22 cellular contexts compared by ENCODE assay signal in the genomic region with DNA sequence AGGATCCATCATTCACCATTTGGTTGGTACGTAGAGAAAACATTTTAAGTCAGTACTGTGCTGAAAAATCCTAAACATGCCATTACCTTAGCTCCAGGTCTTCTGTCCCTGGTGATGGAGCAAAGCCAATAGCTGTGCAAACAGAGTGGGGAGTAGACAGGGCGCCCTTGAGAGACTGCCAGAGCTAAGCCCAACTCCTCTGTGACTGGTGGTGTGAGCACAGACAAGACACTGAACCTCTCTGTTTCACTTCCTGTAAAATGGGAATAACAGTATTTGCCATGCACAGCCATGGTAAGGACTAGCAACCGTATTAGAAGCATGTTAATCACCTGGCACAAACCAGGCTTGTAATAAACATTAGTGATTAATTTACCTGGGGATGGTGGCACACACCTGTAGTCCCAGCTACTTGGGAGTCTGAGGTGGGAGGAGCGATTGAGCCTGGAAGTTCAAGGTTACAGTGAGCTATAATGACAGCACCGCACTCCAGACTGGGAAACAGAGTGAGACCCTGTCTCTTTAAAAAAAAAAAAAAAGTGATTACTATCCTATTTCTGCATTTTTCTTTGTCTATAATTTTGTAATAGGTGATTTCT. TPM values are rescaled to one million over a fixed set of nuclear protein-coding genes. Genes with fewer than 3 reads are reported as not detected.
DNase-seq lines count a peak whose midpoint lies in the region; ATAC-seq and TF ChIP-seq lines count a peak whose summit lies in the region.
"Had no signal": no experiment of that assay in that cellular context is flagged by ENCODE, and none has a peak within 500 bp of the region (broad histone marks: within the 10 kb centered on the region; RNA-seq: fewer than 3 reads in every experiment).

No MANE protein-coding gene starts in this region.

- H3K27me3 ChIP-seq in cardiac muscle cell (no peaks in the 10 kb centered on the region), PC-9 (ENCODE audit: insufficient read depth, low read depth) (no peaks in the 10 kb centered on the region), liver (ENCODE audit: control insufficient read depth in 4 of 4, insufficient read depth in 4 of 4, low read length in 3 of 4) (no peaks in the 10 kb centered on the region), foreskin keratinocyte (peaks cover 13% of the 10 kb centered on the region)

- no peak for ATAC-seq in foreskin keratinocyte

- no peak for DNase-seq in cardiac muscle cell (ENCODE audit: low read depth in 1 of 2, low spot score in 1 of 2)
- no peak for DNase-seq in cardiac septum (ENCODE audit: low spot score)
- DNase-seq in PC-9, result no peak
- DNase-seq in foreskin keratinocyte, result no peak
- DNase-seq in activated T-helper 2 cell treated with anti-CD3 and anti-CD28 coated beads, Interferon-gamma antibody, Interleukin-2, Interleukin-4, amounts not matched to agents 10 μg/mL and 5 μg/mL and 100 μg/mL, durations not matched to agents 14 hours and 24 hours and 36 hours (ENCODE audit: low spot score), result no peak
- no peak for DNase-seq in NK-92 (lab: John Stamatoyannopoulos, UW; ENCODE audit: unreplicated experiment)
- no peak for DNase-seq in medulla oblongata (ENCODE audit: extremely low spot score)
- DNase-seq: activated CD4-positive, alpha-beta T cell treated with anti-CD3 and anti-CD28 coated beads, Interleukin-2, amount 50 U/mL, for 4 hours; amniotic stem cell; CD4-positive, CD25-positive, alpha-beta regulatory T cell; dorsolateral prefrontal cortex; H7; Karpas-422; NCI-H526; SHP77 treated with DMSO at 0.1 percent for 48 hours; WERI-Rb-1 had no signal

- CTCF ChIA-PET in PC-9 (lab: Charles Lee), result no interaction called here

- no peaks in the 10 kb centered on the region for H3K9me2 ChIP-seq in PC-9 (ENCODE audit: insufficient read depth)

- no peaks in the 10 kb centered on the region for H3K9me3 Mint-ChIP-seq in activated T-helper 2 cell treated with anti-CD3 and anti-CD28 coated beads, Interferon-gamma antibody, Interleukin-2, Interleukin-4, amounts not matched to agents 10 μg/mL and 5 μg/mL and 100 μg/mL, durations not matched to agents 14 hours and 24 hours and 36 hours

- WGBS in liver, result 32% methylated on average over 5 of the region's 5 CpGs

- BruUV-seq in PC-9 (replicated peaks; lab: Mats Ljungman, UMichigan), result no TSS peak

- intact Hi-C loops in cardiac septum (cut with DNase I) (no loop called here), PC-9 (cut with micrococcal nuclease; ENCODE audit: unreplicated experiment) (loop anchor here (1.0 kb wide), 1 partner anchor 176 kb away; no protein-coding TSS in a partner anchor)
- intact Hi-C loops in activated T-helper 2 cell treated with anti-CD3 and anti-CD28 coated beads, Interferon-gamma antibody, Interleukin-2, Interleukin-4, amounts not matched to agents 10 μg/mL and 5 μg/mL and 100 μg/mL, durations not matched to agents 14 hours and 24 hours and 36 hours (cut with micrococcal nuclease), result no loop called here

- H2AFZ ChIP-seq in PC-9, result no peak overlapping the region

- H3K9ac ChIP-seq in liver (ENCODE audit: low read depth in 1 of 2, low read length in 2 of 2), result peak overlapping the region in 1 of 2 donors; percentile 26

- H3K27me3 Mint-ChIP-seq in activated T-helper 2 cell treated with anti-CD3 and anti-CD28 coated beads, Interferon-gamma antibody, Interleukin-2, Interleukin-4, amounts not matched to agents 10 μg/mL and 5 μg/mL and 100 μg/mL, durations not matched to agents 14 hours and 24 hours and 36 hours (ENCODE audit: low read depth), result peaks cover 29% of the 10 kb centered on the region

- H3K4me2 ChIP-seq in PC-9, result peak overlapping the region; percentile 58

- TF ChIP-seq CTCF in cardiac muscle cell (IDR thresholded peaks at IDR 0.05; ENCODE audit: low read depth, low read length) (no peak), PC-9 (conservative IDR thresholded peaks at IDR 0.05) (no peak), liver (IDR thresholded peaks at IDR 0.05; ENCODE audit: low read depth, low read length, missing input control) (no peak), foreskin keratinocyte (conservative IDR thresholded peaks at IDR 0.05) (no peak)

- peaks cover 5% of the 10 kb centered on the region; the same call in 1 of the 2 replicates for H3F3A ChIP-seq in PC-9 (ENCODE audit: insufficient read depth, low read depth)

- H3K4me3 ChIP-seq in cardiac muscle cell (no peak overlapping the region), PC-9 (no peak overlapping the region), liver (ENCODE audit: low read depth in 1 of 3, low read length in 3 of 3) (no peak overlapping the region)
- H3K4me3 ChIP-seq: lung had no signal

- no peaks in the 10 kb centered on the region for H4K20me1 ChIP-seq in PC-9 (ENCODE audit: insufficient read depth)

- H3K4me1 ChIP-seq in cardiac muscle cell (ENCODE audit: low read depth) (peaks cover 40% of the 10 kb centered on the region), PC-9 (replicated peaks; ENCODE audit: insufficient read depth) (peaks cover 33% of the 10 kb centered on the region), liver (ENCODE audit: control insufficient read depth in 4 of 4, insufficient read depth in 4 of 4, low read length in 3 of 4) (peaks cover 10 to 48% (median 44%) of the 10 kb centered on the region in 4 donors), foreskin keratinocyte (no peaks in the 10 kb centered on the region)

- no peaks in the 10 kb centered on the region for H3K9me3 ChIP-seq in cardiac muscle cell (ENCODE audit: low read depth)
- no peaks in the 10 kb centered on the region for H3K9me3 ChIP-seq in PC-9 (ENCODE audit: insufficient read depth, low read depth)
- H3K9me3 ChIP-seq in liver (ENCODE audit: control insufficient read depth in 4 of 4, low read length in 3 of 4), result no peaks in the 10 kb centered on the region

- H3K27ac ChIP-seq in cardiac muscle cell (peak overlapping the region; percentile 84), PC-9 (no peak overlapping the region), liver (ENCODE audit: low read depth in 1 of 2, low read length in 2 of 2) (peak overlapping the region; percentile 85 to 86), foreskin keratinocyte (no peak overlapping the region)
- H3K27ac ChIP-seq: dorsolateral prefrontal cortex, WERI-Rb-1 had no signal

- TF ChIP-seq RAD21 in liver (IDR thresholded peaks at IDR 0.05), result peak in 1 of 2 donors; percentile 52

- H3K36me3 ChIP-seq in cardiac muscle cell (no peaks in the 10 kb centered on the region), PC-9 (ENCODE audit: low read depth) (no peaks in the 10 kb centered on the region), liver (ENCODE audit: control insufficient read depth in 4 of 4, insufficient read depth in 3 of 4, low read depth in 1 of 4, low read length in 3 of 4) (no peaks in the 10 kb centered on the region)
- H3K36me3 ChIP-seq: WERI-Rb-1 had no signal

- no peak overlapping the region for H3K4me3 Mint-ChIP-seq in activated T-helper 2 cell treated with anti-CD3 and anti-CD28 coated beads, Interferon-gamma antibody, Interleukin-2, Interleukin-4, amounts not matched to agents 10 μg/mL and 5 μg/mL and 100 μg/mL, durations not matched to agents 14 hours and 24 hours and 36 hours (ENCODE audit: low read depth)
- H3K4me3 Mint-ChIP-seq: CD4-positive, CD25-positive, alpha-beta regulatory T cell had no signal

- H3K79me2 ChIP-seq in PC-9 (ENCODE audit: low read depth), result no peaks in the 10 kb centered on the region

- H3K36me3 Mint-ChIP-seq in activated T-helper 2 cell treated with anti-CD3 and anti-CD28 coated beads, Interferon-gamma antibody, Interleukin-2, Interleukin-4, amounts not matched to agents 10 μg/mL and 5 μg/mL and 100 μg/mL, durations not matched to agents 14 hours and 24 hours and 36 hours (ENCODE audit: low read depth), result no peaks in the 10 kb centered on the region
- H3K36me3 Mint-ChIP-seq: CD4-positive, CD25-positive, alpha-beta regulatory T cell had no signal

- POLR2A ChIA-PET in PC-9 (lab: Charles Lee; ENCODE audit: unreplicated experiment), result interaction anchor here (0.6 kb wide), 1 partner anchor 1814 kb away, joined by 4 read pairs; a partner anchor contains a TSS

- peaks cover 6% of the 10 kb centered on the region for H3K4me1 Mint-ChIP-seq in activated T-helper 2 cell treated with anti-CD3 and anti-CD28 coated beads, Interferon-gamma antibody, Interleukin-2, Interleukin-4, amounts not matched to agents 10 μg/mL and 5 μg/mL and 100 μg/mL, durations not matched to agents 14 hours and 24 hours and 36 hours (ENCODE audit: low read depth)

- no peak overlapping the region for H3K27ac Mint-ChIP-seq in activated T-helper 2 cell treated with anti-CD3 and anti-CD28 coated beads, Interferon-gamma antibody, Interleukin-2, Interleukin-4, amounts not matched to agents 10 μg/mL and 5 μg/mL and 100 μg/mL, durations not matched to agents 14 hours and 24 hours and 36 hours
- H3K27ac Mint-ChIP-seq: CD4-positive, CD25-positive, alpha-beta regulatory T cell had no signal

TF ChIP-seq in liver, 16 proteins besides CTCF, POLR2A, EP300 and RAD21 (continues in another document):
- peak; percentile 69 for TF ChIP-seq YY1 (IDR thresholded peaks at IDR 0.05)
- no peak for TF ChIP-seq JUND (IDR thresholded peaks at IDR 0.05)
- no peak for TF ChIP-seq NR2F2 (IDR thresholded peaks at IDR 0.05)
- TF ChIP-seq FOXA2 (IDR thresholded peaks at IDR 0.05), result no peak
- TF ChIP-seq SP1 (IDR thresholded peaks at IDR 0.05), result peak; percentile 71
- TF ChIP-seq HNF4G (IDR thresholded peaks at IDR 0.05), result no peak
- TF ChIP-seq HNF4A (conservative IDR thresholded peaks at IDR 0.05), result peak; percentile 28 to 65

RNA-seq across cellular contexts. Expression of a gene that starts 28.7 kb away (rescaled TPM):
- not detected in 2 replicates for total RNA-seq in cardiac muscle cell
- polyA plus RNA-seq in cardiac muscle cell, result 0.17 TPM in 1 of 2 replicates, not detected in the other
- total RNA-seq in cardiac septum, result not detected
- total RNA-seq in PC-9 (2021), result not detected in 2 replicates
- not detected for total RNA-seq in liver
- not detected for polyA plus RNA-seq in liver
- not detected in 2 replicates for total RNA-seq in foreskin keratinocyte
- polyA plus RNA-seq in foreskin keratinocyte, result not detected in 2 replicates
- not detected in 2 replicates for total RNA-seq in activated T-helper 2 cell treated with anti-CD3 and anti-CD28 coated beads, Interferon-gamma antibody, Interleukin-2, Interleukin-4, amounts not matched to agents 10 μg/mL and 5 μg/mL and 100 μg/mL, durations not matched to agents 14 hours and 24 hours and 36 hours
- total RNA-seq: CD4-positive, CD25-positive, alpha-beta regulatory T cell; dorsolateral prefrontal cortex; fibroblast of villous mesenchyme; H7; lung; myocyte; sciatic nerve; T-helper 2 cell treated with Interferon-gamma antibody and Interleukin-4, amounts not matched to agents 100 ng/mL and 5 ng/mL, for 36 hours had no signal
- polyA plus RNA-seq: CD4-positive, CD25-positive, alpha-beta regulatory T cell; lung had no signal

Comparison
In these comparisons a context has a peak if more than half of its experiments do, and no peak if none do; other contexts are left out.
1. H3K27ac ChIP-seq: peak in cardiac muscle cell (single experiment) and liver (2 of 2); none in PC-9 (single experiment) and foreskin keratinocyte (single experiment).